Comparison of ENCODE assay signal across 8 cellular contexts in the genomic region with DNA sequence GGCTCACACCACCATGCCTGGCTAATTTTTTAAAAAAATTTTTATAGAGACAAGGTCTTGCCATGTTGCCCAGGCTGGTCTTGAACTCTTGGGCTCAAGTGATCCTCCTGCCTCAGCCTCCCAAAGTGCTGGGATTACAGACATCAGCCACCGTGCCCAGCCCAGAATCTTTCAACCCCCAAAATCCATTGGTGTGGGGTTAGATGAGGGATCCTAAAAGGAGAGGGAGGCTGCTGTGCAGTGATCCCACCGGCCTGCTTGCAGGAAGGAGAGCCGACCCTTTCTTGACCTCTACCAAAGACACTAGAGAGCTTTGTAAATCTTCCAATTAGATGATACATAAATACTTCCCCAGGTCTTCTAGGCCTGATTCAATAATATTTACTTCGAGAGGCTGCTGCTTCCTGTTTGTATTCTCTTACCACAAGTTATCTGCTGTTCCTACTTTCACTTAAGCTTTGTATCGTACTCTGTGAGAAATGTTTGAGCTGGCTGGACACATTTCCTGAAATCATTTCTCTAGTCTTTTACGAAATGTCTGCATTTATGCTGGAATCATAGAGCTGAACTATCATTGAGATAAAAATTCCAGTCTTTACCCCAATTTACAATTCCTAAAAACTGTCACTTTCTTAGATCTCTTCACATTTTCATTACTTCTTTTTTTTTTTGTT. TPM values are rescaled to one million over a fixed set of nuclear protein-coding genes. Genes with fewer than 3 reads are reported as not detected.
DNase-seq lines count a peak whose midpoint lies in the region; ATAC-seq, FAIRE-seq and TF ChIP-seq lines count a peak whose summit lies in the region.

No MANE protein-coding gene starts in this region.

- peaks cover 4% of the 10 kb centered on the region for H3K36me3 Mint-ChIP-seq in activated T-helper 2 cell treated with anti-CD3 and anti-CD28 coated beads, Interferon-gamma antibody, Interleukin-2, Interleukin-4, amounts not matched to agents 10 μg/mL and 5 μg/mL and 100 μg/mL, durations not matched to agents 14 hours and 24 hours and 36 hours (ENCODE audit: low read depth)

- no peaks in the 10 kb centered on the region for H3K9me3 ChIP-seq in A549
- no peaks in the 10 kb centered on the region for H3K9me3 ChIP-seq in HepG2 (ENCODE audit: low read length)

- no peaks in the 10 kb centered on the region for H3K27me3 ChIP-seq in HepG2 (ENCODE audit: control insufficient read depth in 1 of 2, insufficient read depth in 2 of 2, low read length in 2 of 2)

- H3K4me1 ChIP-seq in A549: no peaks in the 10 kb centered on the region
- peaks cover 72% of the 10 kb centered on the region for H3K4me1 ChIP-seq in HepG2 (ENCODE audit: insufficient read depth, low read length)

- WGBS in A549 (ENCODE audit: missing lambda C conversion rate): 57% methylated on average over 6 of the region's 6 CpGs
- WGBS in HepG2 (ENCODE audit: low lambda C conversion rate): 37% methylated on average over 6 of the region's 6 CpGs

- H2AFZ ChIP-seq in HepG2 (ENCODE audit: low read length): peak overlapping the region; percentile 48

- H3K4me2 ChIP-seq in A549: peak overlapping the region; percentile 25; the same call in 2 of the 3 replicates
- H3K4me2 ChIP-seq in HepG2 (ENCODE audit: low read depth, low read length): peak overlapping the region; percentile 32

- BruUV-seq in HepG2 (replicated peaks; lab: Mats Ljungman, UMichigan): no TSS peak

- H3K27me3 Mint-ChIP-seq in activated T-helper 2 cell treated with anti-CD3 and anti-CD28 coated beads, Interferon-gamma antibody, Interleukin-2, Interleukin-4, amounts not matched to agents 10 μg/mL and 5 μg/mL and 100 μg/mL, durations not matched to agents 14 hours and 24 hours and 36 hours (ENCODE audit: low read depth): no peaks in the 10 kb centered on the region

- H3K27ac ChIP-seq in A549: peak overlapping the region; percentile 38 to 58
- H3K27ac ChIP-seq in HepG2 (ENCODE audit: extremely low read length, insufficient read depth, low read length): peak overlapping the region; percentile 51

- FAIRE-seq in A549 (lab: Jason Lieb, UNC) (no peak), HepG2 (lab: Jason Lieb, UNC) (no peak)

- H3K36me3 ChIP-seq in HepG2 (replicated peaks in 1 of 2; ENCODE audit: control insufficient read depth in 1 of 2, insufficient read depth in 2 of 2, low read length in 2 of 2): no peaks in the 10 kb centered on the region

- intact Hi-C loops in activated T-helper 2 cell treated with anti-CD3 and anti-CD28 coated beads, Interferon-gamma antibody, Interleukin-2, Interleukin-4, amounts not matched to agents 10 μg/mL and 5 μg/mL and 100 μg/mL, durations not matched to agents 14 hours and 24 hours and 36 hours (cut with micrococcal nuclease): loop anchor here (1.0 kb wide), 1 partner anchor 17 kb away; no protein-coding TSS in a partner anchor
- intact Hi-C loops in HepG2 (cut with micrococcal nuclease; ENCODE audit: unreplicated experiment): no loop called here

- peak overlapping the region; percentile 25; the same call in 1 of the 2 replicates for H3K9ac ChIP-seq in HepG2 (ENCODE audit: insufficient read depth, low read depth, low read length)

- no peak for TF ChIP-seq EP300 in A549 (IDR thresholded peaks at IDR 0.05)
- peak in 1 of 2 experiments; percentile 49; a peak in 1 of 4 replicates for TF ChIP-seq EP300 in HepG2 (IDR thresholded peaks at IDR 0.05; ENCODE audit: low read depth in 2 of 2, low read length in 2 of 2)
- TF ChIP-seq EP300 in HepG2 (CRISPR knock-in tag; IDR thresholded peaks at IDR 0.05; ENCODE audit: borderline replicate concordance): no peak; the same call in 1 of the 2 replicates

- no peak for TF ChIP-seq RAD21 in A549 (conservative IDR thresholded peaks at IDR 0.05 in 1 of 2, IDR thresholded peaks at IDR 0.05 in 1 of 2)
- TF ChIP-seq RAD21 in HepG2 (CRISPR knock-in tag; IDR thresholded peaks at IDR 0.05): no peak

- H3K27ac Mint-ChIP-seq in activated T-helper 2 cell treated with anti-CD3 and anti-CD28 coated beads, Interferon-gamma antibody, Interleukin-2, Interleukin-4, amounts not matched to agents 10 μg/mL and 5 μg/mL and 100 μg/mL, durations not matched to agents 14 hours and 24 hours and 36 hours: peak overlapping the region; percentile 86

- no peaks in the 10 kb centered on the region for H3K79me2 ChIP-seq in HepG2 (ENCODE audit: insufficient read depth, low read length)

- TF ChIP-seq POLR2A in A549 (IDR thresholded peaks at IDR 0.05; ENCODE audit: low read length) (no peak), HepG2 (IDR thresholded peaks at IDR 0.05; ENCODE audit: insufficient read depth in 1 of 2, low read depth in 2 of 2, low read length in 2 of 2) (no peak)

- DNase-seq in A549 (ENCODE audit: low read depth in 1 of 2, low spot score in 1 of 2) (no peak), HepG2 (ENCODE audit: low spot score) (peak; percentile 75), hippocampal formation (lab: John Stamatoyannopoulos, UW) (no peak), superior temporal gyrus (ENCODE audit: extremely low spot score) (no peak)
- no peak for DNase-seq in activated T-helper 2 cell treated with anti-CD3 and anti-CD28 coated beads, Interferon-gamma antibody, Interleukin-2, Interleukin-4, amounts not matched to agents 10 μg/mL and 5 μg/mL and 100 μg/mL, durations not matched to agents 14 hours and 24 hours and 36 hours (ENCODE audit: low spot score)
- no peak for DNase-seq in activated CD4-positive, CD25-positive, alpha-beta regulatory T cell treated with anti-CD3 and anti-CD28 coated beads, Interleukin-2, amount 50 U/mL, for 72 hours
- DNase-seq in activated CD4-positive, alpha-beta T cell treated with anti-CD3 and anti-CD28 coated beads for 1 hour: no peak

- peak overlapping the region; percentile 39 for H3K4me3 Mint-ChIP-seq in activated T-helper 2 cell treated with anti-CD3 and anti-CD28 coated beads, Interferon-gamma antibody, Interleukin-2, Interleukin-4, amounts not matched to agents 10 μg/mL and 5 μg/mL and 100 μg/mL, durations not matched to agents 14 hours and 24 hours and 36 hours (ENCODE audit: low read depth)

- CTCF ChIA-PET in A549 (lab: Yijun Ruan, JAX) (interaction anchor here (0.7 to 1.4 kb wide), 5 partner anchors 16 to 286 kb away, joined by 3 to 6 read pairs (median 3); no protein-coding TSS in a partner anchor), HepG2 (lab: Yijun Ruan, JAX; ENCODE audit: low intra/inter-chr PET ratio, low total read pairs) (no interaction called here)

- H3K9me3 Mint-ChIP-seq in activated T-helper 2 cell treated with anti-CD3 and anti-CD28 coated beads, Interferon-gamma antibody, Interleukin-2, Interleukin-4, amounts not matched to agents 10 μg/mL and 5 μg/mL and 100 μg/mL, durations not matched to agents 14 hours and 24 hours and 36 hours: no peaks in the 10 kb centered on the region

- H4K20me1 ChIP-seq in HepG2 (ENCODE audit: insufficient read depth, low read length): no peaks in the 10 kb centered on the region

- H3K4me3 ChIP-seq in A549 (no peak overlapping the region), HepG2 (replicated peaks in 1 of 3; ENCODE audit: insufficient read depth in 1 of 3, low read depth in 2 of 3, low read length in 3 of 3) (0 out of 6 replicates have a peak overlapping the region, but pooled peaks of 1 of the 3 experiments have one; percentile 26)

- POLR2A ChIA-PET in A549 (lab: Yijun Ruan, JAX): interaction anchor here (1.1 kb wide), 1 partner anchor 12 kb away, joined by 3 read pairs; no protein-coding TSS in a partner anchor
- POLR2A ChIA-PET in HepG2 (lab: Yijun Ruan, JAX): interaction anchor here (0.7 to 1.3 kb wide), 6 partner anchors 12 to 52 kb away, joined by 3 to 7 read pairs (median 3); partner anchors contain the start of genes FLOT1 and IER3

- peaks cover 51% of the 10 kb centered on the region for H3K4me1 Mint-ChIP-seq in activated T-helper 2 cell treated with anti-CD3 and anti-CD28 coated beads, Interferon-gamma antibody, Interleukin-2, Interleukin-4, amounts not matched to agents 10 μg/mL and 5 μg/mL and 100 μg/mL, durations not matched to agents 14 hours and 24 hours and 36 hours (ENCODE audit: low read depth)

- in situ Hi-C loops in HepG2 (cut with HindIII; ENCODE audit: extremely low pct_ligation_motif_present, low pct_unique_long_range_greater_than_20kb): no loop called here

- peak in 1 of 2 experiments; percentile 23; a peak in 2 of 6 replicates for ATAC-seq in A549
- ATAC-seq in HG02973 (IDR thresholded peaks at IDR 0.05; ENCODE audit: unreplicated experiment): peak; percentile 51
- ATAC-seq in HepG2: peak; percentile 19; the same call in 2 of the 3 replicates

- no peak for TF ChIP-seq CTCF in A549 (IDR thresholded peaks at IDR 0.05)
- TF ChIP-seq CTCF in HepG2 (CRISPR knock-in tag; IDR thresholded peaks at IDR 0.05): no peak

RNA-seq across cellular contexts. Expression of gene IER3, which starts 49.3 kb away (rescaled TPM):
- polyA plus RNA-seq in A549 (2011; rRNA removed) (116 and 202 TPM in 2 replicates), A549 (2017; fragmentation: RNase III; extraction: RNeasy Plus Mini Kit Qiagen cat#74134 plus additional on column Dnase treatment) (89.1 to 108 TPM (median 104 TPM) in 3 replicates), HepG2 (2011; rRNA removed) (131 and 151 TPM in 2 replicates)
- 172 and 215 TPM in 2 replicates for polyA plus RNA-seq in A549 (2012; cell fraction: cytosol; rRNA removed)
- polyA plus RNA-seq in A549 (2012; cell fraction: nucleus; rRNA removed): 240 and 352 TPM in 2 replicates
- 93.4 and 94.8 TPM in 2 replicates for polyA minus RNA-seq in A549 (2011; rRNA and poly(A)+ RNA removed)
- 185 and 190 TPM in 2 replicates for total RNA-seq in activated T-helper 2 cell treated with anti-CD3 and anti-CD28 coated beads, Interferon-gamma antibody, Interleukin-2, Interleukin-4, amounts not matched to agents 10 μg/mL and 5 μg/mL and 100 μg/mL, durations not matched to agents 14 hours and 24 hours and 36 hours
- total RNA-seq in HepG2 (2016; rRNA removed; fragmentation: Illumina TruSeq; extraction: Trizol): 28.7 and 51.1 TPM in 2 replicates
- 83.5 and 89.8 TPM in 2 replicates for total RNA-seq in HepG2 (2016; cell fraction: cytosol; rRNA removed; fragmentation: Illumina TruSeq; extraction: Trizol; ENCODE audit: low read depth)
- 25.7 and 52.1 TPM in 2 replicates for total RNA-seq in HepG2 (2016; cell fraction: insoluble cytoplasmic fraction; rRNA removed; fragmentation: Illumina TruSeq; extraction: Trizol)
- total RNA-seq in HepG2 (2016; cell fraction: membrane; rRNA removed; fragmentation: Illumina TruSeq; extraction: Trizol): 91.3 and 101 TPM in 2 replicates
- total RNA-seq in HepG2 (2016; cell fraction: nucleus; rRNA removed; fragmentation: Illumina TruSeq; extraction: Trizol): 33.1 and 34.2 TPM in 2 replicates
- polyA plus RNA-seq in HepG2 (2011; cell fraction: cytosol; rRNA removed): 117 TPM in 2 replicates
- 111 and 130 TPM in 2 replicates for polyA plus RNA-seq in HepG2 (2011; cell fraction: nucleus; rRNA removed)
- 130 and 313 TPM in 2 replicates for polyA plus RNA-seq in HepG2 (2012)
- 21.8 and 24.4 TPM in 2 replicates for polyA plus RNA-seq in HepG2 (2016; cell fraction: cytosol; fragmentation: Illumina TruSeq; extraction: Trizol; ENCODE audit: low read depth)
- polyA plus RNA-seq in HepG2 (2016; cell fraction: insoluble cytoplasmic fraction; fragmentation: Illumina TruSeq; extraction: Trizol; ENCODE audit: low read depth): 28.6 and 30.4 TPM in 2 replicates
- 23.7 and 25.1 TPM in 2 replicates for polyA plus RNA-seq in HepG2 (2016; cell fraction: membrane; fragmentation: Illumina TruSeq; extraction: Trizol; ENCODE audit: low read depth)
- 72.1 and 79.6 TPM in 2 replicates for polyA plus RNA-seq in HepG2 (2016; cell fraction: nucleus; fragmentation: Illumina TruSeq; extraction: Trizol; ENCODE audit: insufficient read depth, low read depth)
- 19.0 and 307 TPM in 2 replicates for polyA minus RNA-seq in HepG2 (2011; rRNA and poly(A)+ RNA removed; ENCODE audit: low replicate concordance)
- polyA minus RNA-seq in HepG2 (2011; cell fraction: cytosol; rRNA and poly(A)+ RNA removed): 213 and 378 TPM in 2 replicates
- polyA minus RNA-seq in HepG2 (2011; cell fraction: nucleus; rRNA and poly(A)+ RNA removed): 95.2 and 99.7 TPM in 2 replicates

RNA-seq across cellular contexts. Expression of gene FLOT1, which starts 51.2 kb away (rescaled TPM):
- 135 and 136 TPM in 2 replicates for polyA plus RNA-seq in A549 (2011; rRNA removed)
- polyA plus RNA-seq in A549 (2012; cell fraction: cytosol; rRNA removed): 140 TPM in 2 replicates
- 112 and 128 TPM in 2 replicates for polyA plus RNA-seq in A549 (2012; cell fraction: nucleus; rRNA removed)
- 89.7 to 99.2 TPM (median 89.9 TPM) in 3 replicates for polyA plus RNA-seq in A549 (2017; fragmentation: RNase III; extraction: RNeasy Plus Mini Kit Qiagen cat#74134 plus additional on column Dnase treatment)
- polyA minus RNA-seq in A549 (2011; rRNA and poly(A)+ RNA removed): 101 and 112 TPM in 2 replicates
- 201 and 214 TPM in 2 replicates for total RNA-seq in activated T-helper 2 cell treated with anti-CD3 and anti-CD28 coated beads, Interferon-gamma antibody, Interleukin-2, Interleukin-4, amounts not matched to agents 10 μg/mL and 5 μg/mL and 100 μg/mL, durations not matched to agents 14 hours and 24 hours and 36 hours
- total RNA-seq in HepG2 (2016; rRNA removed; fragmentation: Illumina TruSeq; extraction: Trizol): 77.8 and 82.3 TPM in 2 replicates
- total RNA-seq in HepG2 (2016; cell fraction: cytosol; rRNA removed; fragmentation: Illumina TruSeq; extraction: Trizol; ENCODE audit: low read depth): 113 and 115 TPM in 2 replicates
- total RNA-seq in HepG2 (2016; cell fraction: insoluble cytoplasmic fraction; rRNA removed; fragmentation: Illumina TruSeq; extraction: Trizol): 72.3 and 79.6 TPM in 2 replicates
- 145 and 152 TPM in 2 replicates for total RNA-seq in HepG2 (2016; cell fraction: membrane; rRNA removed; fragmentation: Illumina TruSeq; extraction: Trizol)
- 43.2 and 49.0 TPM in 2 replicates for total RNA-seq in HepG2 (2016; cell fraction: nucleus; rRNA removed; fragmentation: Illumina TruSeq; extraction: Trizol)
- polyA plus RNA-seq in HepG2 (2011; rRNA removed): 130 and 150 TPM in 2 replicates
- polyA plus RNA-seq in HepG2 (2011; cell fraction: cytosol; rRNA removed): 126 and 128 TPM in 2 replicates
- polyA plus RNA-seq in HepG2 (2011; cell fraction: nucleus; rRNA removed): 139 and 173 TPM in 2 replicates
- 119 and 142 TPM in 2 replicates for polyA plus RNA-seq in HepG2 (2012)
- 217 and 220 TPM in 2 replicates for polyA plus RNA-seq in HepG2 (2016; cell fraction: cytosol; fragmentation: Illumina TruSeq; extraction: Trizol; ENCODE audit: low read depth)
- 116 and 125 TPM in 2 replicates for polyA plus RNA-seq in HepG2 (2016; cell fraction: insoluble cytoplasmic fraction; fragmentation: Illumina TruSeq; extraction: Trizol; ENCODE audit: low read depth)
- polyA plus RNA-seq in HepG2 (2016; cell fraction: membrane; fragmentation: Illumina TruSeq; extraction: Trizol; ENCODE audit: low read depth): 219 and 220 TPM in 2 replicates
- polyA plus RNA-seq in HepG2 (2016; cell fraction: nucleus; fragmentation: Illumina TruSeq; extraction: Trizol; ENCODE audit: insufficient read depth, low read depth): 146 and 154 TPM in 2 replicates
- polyA minus RNA-seq in HepG2 (2011; rRNA and poly(A)+ RNA removed; ENCODE audit: low replicate concordance): 102 and 133 TPM in 2 replicates
- 49.8 and 51.9 TPM in 2 replicates for polyA minus RNA-seq in HepG2 (2011; cell fraction: cytosol; rRNA and poly(A)+ RNA removed)
- polyA minus RNA-seq in HepG2 (2011; cell fraction: nucleus; rRNA and poly(A)+ RNA removed): 34.5 and 57.3 TPM in 2 replicates
